Comparison of ENCODE assay signal across 8 cellular contexts in the genomic region with DNA sequence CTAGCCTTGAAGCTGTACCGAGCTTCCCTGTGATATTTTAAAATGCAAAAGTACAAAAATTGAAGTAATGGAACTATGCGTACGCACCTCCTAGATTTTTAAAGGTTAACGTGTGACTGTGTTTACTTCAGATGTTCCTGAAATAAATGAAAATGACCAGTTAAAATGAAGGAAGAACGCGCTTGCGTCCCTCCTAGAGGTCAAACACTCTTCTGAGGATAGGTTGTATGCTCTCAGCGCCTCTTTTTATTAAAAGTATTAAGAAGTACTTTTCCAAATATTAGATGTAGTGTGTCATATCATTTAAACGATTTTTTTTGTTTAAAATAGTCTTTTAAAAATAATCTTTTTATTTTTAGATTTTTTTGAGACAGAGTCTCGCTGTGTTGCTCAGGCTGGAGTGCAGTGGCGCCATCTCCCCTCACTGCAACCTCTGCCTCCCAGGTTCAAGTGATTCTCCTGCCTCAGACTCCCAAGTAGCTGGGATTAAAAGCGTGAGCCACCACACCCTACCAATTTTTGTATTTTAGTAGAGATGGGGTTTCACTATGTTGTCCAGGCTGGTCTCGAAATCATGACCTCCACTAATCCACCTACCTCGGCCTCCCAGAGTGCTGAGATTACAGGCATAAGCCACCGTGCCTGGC. TPM values are rescaled to one million over a fixed set of nuclear protein-coding genes. Genes with fewer than 3 reads are reported as not detected.
A peak's percentile ranks its signal among the peaks of the same experiment; 100 is the strongest.
DNase-seq lines count a peak whose midpoint lies in the region; TF ChIP-seq lines count a peak whose summit lies in the region.

No MANE protein-coding gene starts in this region.

- TF ChIP-seq CTCF in parathyroid adenoma (IDR thresholded peaks at IDR 0.05): no peak

- H3K4me2 ChIP-seq in parathyroid adenoma (ENCODE audit: low read length): peak overlapping the region; percentile 98

- H3K27ac ChIP-seq in esophagus (ENCODE audit: low read depth in 2 of 2, low read length in 1 of 2) (peak overlapping the region; percentile 83 to 91), parathyroid adenoma (peak overlapping the region; percentile 88)

- no peaks in the 10 kb centered on the region for H3K9me3 Mint-ChIP-seq in activated T-cell treated with anti-CD3 and anti-CD28 coated beads, Interleukin-2, amount 50 U/mL, for 24 hours

- H3K36me3 ChIP-seq in esophagus (ENCODE audit: control insufficient read depth in 2 of 2, insufficient read depth in 2 of 2, low read length in 1 of 2): peaks cover 0 to 4% of the 10 kb centered on the region in 2 donors
- no peaks in the 10 kb centered on the region for H3K36me3 ChIP-seq in parathyroid adenoma (ENCODE audit: control insufficient read depth, insufficient read depth, low read length)

- H3K4me1 Mint-ChIP-seq in activated T-cell treated with anti-CD3 and anti-CD28 coated beads, Interleukin-2, amount 50 U/mL, for 24 hours (ENCODE audit: low read depth): peaks cover 21% of the 10 kb centered on the region

- H2AFZ ChIP-seq in parathyroid adenoma: peak overlapping the region; percentile 94

- peaks cover 12% of the 10 kb centered on the region for H3K36me3 Mint-ChIP-seq in activated T-cell treated with anti-CD3 and anti-CD28 coated beads, Interleukin-2, amount 50 U/mL, for 24 hours (ENCODE audit: low read depth)

- H3K4me1 ChIP-seq in esophagus (ENCODE audit: control insufficient read depth in 2 of 2, insufficient read depth in 2 of 2, low read length in 1 of 2): no peaks in the 10 kb centered on the region
- peaks cover 3% of the 10 kb centered on the region for H3K4me1 ChIP-seq in parathyroid adenoma

- no peaks in the 10 kb centered on the region for H3K27me3 ChIP-seq in esophagus (ENCODE audit: control insufficient read depth in 1 of 2, insufficient read depth in 2 of 2, low read length in 2 of 2)
- no peaks in the 10 kb centered on the region for H3K27me3 ChIP-seq in parathyroid adenoma (ENCODE audit: control insufficient read depth, insufficient read depth, low read length)

- no peak overlapping the region for H3K9ac ChIP-seq in parathyroid adenoma

- no peaks in the 10 kb centered on the region for H3K27me3 Mint-ChIP-seq in activated T-cell treated with anti-CD3 and anti-CD28 coated beads, Interleukin-2, amount 50 U/mL, for 24 hours

- H3K4me3 ChIP-seq in esophagus (ENCODE audit: low read depth in 1 of 2, low read length in 2 of 2) (peak overlapping the region; percentile 60 to 74), parathyroid adenoma (ENCODE audit: low read depth, low read length) (peak overlapping the region; percentile 84)

- WGBS in esophagus, 2 donors: 29 to 30% methylated on average over 15 of the region's 15 CpGs

- H3K27ac Mint-ChIP-seq in activated T-cell treated with anti-CD3 and anti-CD28 coated beads, Interleukin-2, amount 50 U/mL, for 24 hours: peak overlapping the region; percentile 96

- H3K4me3 Mint-ChIP-seq in activated T-cell treated with anti-CD3 and anti-CD28 coated beads, Interleukin-2, amount 50 U/mL, for 24 hours: peak overlapping the region; percentile 94

- H3K9me3 ChIP-seq in esophagus (ENCODE audit: control insufficient read depth in 2 of 2, insufficient read depth in 1 of 2, low read depth in 1 of 2, low read length in 1 of 2) (no peaks in the 10 kb centered on the region), parathyroid adenoma (ENCODE audit: control insufficient read depth, low read length) (no peaks in the 10 kb centered on the region)

- no peak for DNase-seq in activated T-cell treated with anti-CD3 and anti-CD28 coated beads, Interleukin-2, amount 50 U/mL, for 24 hours
- DNase-seq in activated T-cell treated with anti-CD3 and anti-CD28 coated beads, Interleukin-2, amount 50 U/mL, for 48 hours: no peak
- DNase-seq in RPMI8226 (peak; percentile 23), HK-2 (ENCODE audit: unreplicated experiment) (no peak), NCI-H82 treated with DMSO at 0.1 percent for 48 hours (lab: John Stamatoyannopoulos, UW; ENCODE audit: unreplicated experiment) (no peak)
- no peak for DNase-seq in stimulated activated naive CD4-positive, alpha-beta T cell (lab: John Stamatoyannopoulos, UW)

- no peaks in the 10 kb centered on the region for H3K79me2 ChIP-seq in parathyroid adenoma

RNA-seq across cellular contexts. Expression of a gene that starts 30.6 kb away (rescaled TPM):
- polyA plus RNA-seq in esophagus: 1 to 10 TPM; 4.7 to 5.7 TPM
